25 cellular contexts compared by ENCODE assay signal in the genomic region with DNA sequence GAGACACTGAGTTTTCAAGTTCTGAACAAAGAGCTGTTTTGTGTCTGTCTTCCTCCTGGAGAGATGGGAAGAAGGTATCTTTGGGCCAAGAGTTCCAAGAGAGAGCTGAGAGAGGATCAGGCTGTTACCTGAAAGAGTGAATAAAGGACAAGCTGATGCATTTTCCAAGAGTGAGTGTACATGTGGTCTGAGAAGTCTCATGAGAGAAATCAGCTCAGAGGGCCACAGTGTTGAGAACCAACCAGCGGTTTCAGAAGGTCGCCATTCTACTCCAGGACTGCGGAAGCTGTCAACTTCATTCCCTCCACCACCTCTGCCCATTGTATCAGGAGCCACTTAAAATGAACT. TPM values are rescaled to one million over a fixed set of nuclear protein-coding genes. Genes with fewer than 3 reads are reported as not detected.
A peak's percentile ranks its signal among the peaks of the same experiment; 100 is the strongest.
DNase-seq lines count a peak whose midpoint lies in the region; ATAC-seq, FAIRE-seq and TF ChIP-seq lines count a peak whose summit lies in the region.
"Had no signal": no experiment of that assay in that cellular context is flagged by ENCODE, and none has a peak within 500 bp of the region (broad histone marks: within the 10 kb centered on the region; RNA-seq: fewer than 3 reads in every experiment).

No MANE protein-coding gene starts in this region.

- H3K36me3 ChIP-seq in breast epithelium, result no peaks in the 10 kb centered on the region
- no peaks in the 10 kb centered on the region for H3K36me3 ChIP-seq in keratinocyte (ENCODE audit: control insufficient read depth in 2 of 2, extremely low read depth in 1 of 2, insufficient read depth in 2 of 2, low read length in 2 of 2)
- H3K36me3 ChIP-seq: SJSA1 had no signal

- H3K27ac Mint-ChIP-seq in MCF 10A (ENCODE audit: low read depth, unreplicated experiment) (no peak overlapping the region), type B pancreatic cell (no peak overlapping the region)
- H3K27ac Mint-ChIP-seq: CD8-positive, alpha-beta T cell had no signal

- H3K9me1 ChIP-seq in keratinocyte (ENCODE audit: control insufficient read depth, extremely low read depth, insufficient read depth, low read length), result no peaks in the 10 kb centered on the region

- H3K27me3 Mint-ChIP-seq in MCF 10A (ENCODE audit: insufficient read depth, unreplicated experiment) (no peaks in the 10 kb centered on the region), type B pancreatic cell (peaks cover 11% of the 10 kb centered on the region)

- H3K4me1 Mint-ChIP-seq in MCF 10A (ENCODE audit: insufficient read depth, unreplicated experiment), result peaks cover 42% of the 10 kb centered on the region
- H3K4me1 Mint-ChIP-seq in type B pancreatic cell (ENCODE audit: unreplicated experiment), result no peaks in the 10 kb centered on the region

- no peaks in the 10 kb centered on the region for H4K20me1 ChIP-seq in keratinocyte (ENCODE audit: control insufficient read depth, extremely low read depth, insufficient read depth, low read length)

- POLR2A ChIA-PET in MCF 10A (lab: Yijun Ruan, JAX), result interaction anchor here (0.7 to 2.3 kb wide), 8 partner anchors 44 to 939 kb away, joined by 3 to 13 read pairs (median 3); no protein-coding TSS in a partner anchor

- CTCF ChIA-PET in MCF 10A (lab: Yijun Ruan, JAX), result interaction anchor here (0.6 to 15.8 kb wide), 11 partner anchors 15 to 1786 kb away, joined by 3 to 447 read pairs (median 3); partner anchors contain the start of gene EPHB1

- H3K9me3 ChIP-seq in breast epithelium, result no peaks in the 10 kb centered on the region
- no peaks in the 10 kb centered on the region for H3K9me3 ChIP-seq in keratinocyte (ENCODE audit: control insufficient read depth, low read depth, low read length)
- H3K9me3 ChIP-seq: SJSA1 had no signal

- intact Hi-C loops in breast epithelium (cut with DNase I; ENCODE audit: low total_unique reads) (no loop called here), MCF 10A (cut with micrococcal nuclease) (no loop called here)

- DNase-seq in breast epithelium (ENCODE audit: low spot score in 2 of 2), result no peak
- no peak for DNase-seq in MCF 10A (ENCODE audit: unreplicated experiment)
- DNase-seq in epithelial cell of prostate (ENCODE audit: low read depth, low spot score), result no peak
- DNase-seq in keratinocyte (ENCODE audit: low read depth, low spot score), result no peak
- no peak for DNase-seq in HT-29 (ENCODE audit: low spot score)
- no peak for DNase-seq in type B pancreatic cell (ENCODE audit: extremely low spot score, unreplicated experiment)
- no peak for DNase-seq in NCI-H446 (lab: John Stamatoyannopoulos, UW)
- DNase-seq: AML-193; C1 segment of cervical spinal cord; CD8-positive, alpha-beta T cell; DMS153; KBM-7; NCI-H1105; NCI-H146; NCI-H2029; NCI-H2227 treated with DMSO at 0.1 percent for 48 hours; NCI-H510A treated with DMSO at 0.1 percent for 48 hours; NCI-H82 had no signal

- H3K4me3 Mint-ChIP-seq in MCF 10A (ENCODE audit: unreplicated experiment) (no peak overlapping the region), type B pancreatic cell (no peak overlapping the region)
- H3K4me3 Mint-ChIP-seq: CD8-positive, alpha-beta T cell had no signal

- H3K27me3 ChIP-seq in breast epithelium, result no peaks in the 10 kb centered on the region
- H3K27me3 ChIP-seq in keratinocyte (ENCODE audit: control insufficient read depth, extremely low read depth, insufficient read depth, low read length), result no peaks in the 10 kb centered on the region
- H3K27me3 ChIP-seq: SJSA1 had no signal

- peaks cover 7% of the 10 kb centered on the region for H3K36me3 Mint-ChIP-seq in MCF 10A (ENCODE audit: insufficient read depth, unreplicated experiment)
- H3K36me3 Mint-ChIP-seq in type B pancreatic cell, result no peaks in the 10 kb centered on the region
- H3K36me3 Mint-ChIP-seq: CD8-positive, alpha-beta T cell had no signal

- FAIRE-seq in keratinocyte (lab: Jason Lieb, UNC), result peak; percentile 84
- FAIRE-seq: G401.6, GM12892, H54 had no signal

- no TSS peak for BruUV-seq in MCF 10A (replicated peaks; lab: Mats Ljungman, UMichigan)

- H3K4me3 ChIP-seq in breast epithelium, result no peak overlapping the region
- no peak overlapping the region for H3K4me3 ChIP-seq in keratinocyte (ENCODE audit: control insufficient read depth in 2 of 3, extremely low read depth in 1 of 3, insufficient read depth in 2 of 3, low read depth in 1 of 3, low read length in 3 of 3)
- H3K4me3 ChIP-seq: SJSA1 had no signal

- H3K9me3 Mint-ChIP-seq in MCF 10A (ENCODE audit: unreplicated experiment), result peaks cover 7% of the 10 kb centered on the region
- H3K9me3 Mint-ChIP-seq in type B pancreatic cell, result no peaks in the 10 kb centered on the region
- H3K9me3 Mint-ChIP-seq: CD8-positive, alpha-beta T cell had no signal

- no peaks in the 10 kb centered on the region for H3K79me2 ChIP-seq in keratinocyte (ENCODE audit: control insufficient read depth, insufficient read depth, low read length)

- TF ChIP-seq POLR2A in breast epithelium (IDR thresholded peaks at IDR 0.05), result no peak

- dilution Hi-C loops in keratinocyte (cut with MboI; ENCODE audit: extremely low pct_ligation_motif_present, low sequenced_read_pairs), result no loop called here

- H3K9ac ChIP-seq in keratinocyte (ENCODE audit: control insufficient read depth, extremely low read depth, insufficient read depth, low read length), result no peak overlapping the region

- H3K4me2 ChIP-seq in keratinocyte (ENCODE audit: control insufficient read depth, extremely low read depth, insufficient read depth, low read depth, low read length), result no peak overlapping the region

- H3K4me1 ChIP-seq in breast epithelium (no peaks in the 10 kb centered on the region), keratinocyte (ENCODE audit: control insufficient read depth, extremely low read depth, insufficient read depth, low read length) (peaks cover 21% of the 10 kb centered on the region)
- H3K4me1 ChIP-seq: SJSA1 had no signal

- peak overlapping the region; percentile 17 for H2AFZ ChIP-seq in keratinocyte (ENCODE audit: control insufficient read depth, low read length)

- ATAC-seq in GM19324 (IDR thresholded peaks at IDR 0.05; ENCODE audit: low FRiP score, unreplicated experiment), result no peak
- ATAC-seq: CD8-positive, alpha-beta T cell; Panc1 had no signal

- H3K27ac ChIP-seq in breast epithelium, result peak overlapping the region; percentile 68 to 71
- peak overlapping the region; percentile 36 for H3K27ac ChIP-seq in epithelial cell of prostate
- no peak overlapping the region for H3K27ac ChIP-seq in keratinocyte (ENCODE audit: control insufficient read depth, insufficient read depth, low read length)
- H3K27ac ChIP-seq: HL-60, SJSA1 had no signal

- no peak for TF ChIP-seq CTCF in breast epithelium (IDR thresholded peaks at IDR 0.05)
- TF ChIP-seq CTCF in MCF 10A (IDR thresholded peaks at IDR 0.05; ENCODE audit: unreplicated experiment), result no peak
- no peak for TF ChIP-seq CTCF in keratinocyte (optimal IDR thresholded peaks at IDR 0.05 in 1 of 3, IDR thresholded peaks at IDR 0.05 in 1 of 3, conservative IDR thresholded peaks at IDR 0.05 in 1 of 3; ENCODE audit: extremely low read depth in 1 of 3, insufficient read depth in 2 of 3, low read length in 3 of 3)
- TF ChIP-seq CTCF in type B pancreatic cell (conservative IDR thresholded peaks at IDR 0.05), result no peak

RNA-seq across cellular contexts. Expression of gene PPP2R3A, which starts 42.7 kb away (rescaled TPM):
- 10 to 100 TPM; 10.4 to 43.6 (median 20.6) TPM for total RNA-seq in breast epithelium
- 7.1 and 7.5 TPM in 2 replicates for total RNA-seq in MCF 10A (2022)
- polyA plus RNA-seq in keratinocyte, result 10.3 to 11.8 TPM (median 11.1 TPM) in 3 replicates
- polyA plus RNA-seq in keratinocyte (2011; ENCODE audit: low read depth), result 8.8 TPM
- 5.2 and 9.6 TPM in 2 replicates for polyA plus RNA-seq in keratinocyte (2011; cell fraction: cytosol; rRNA removed)
- polyA plus RNA-seq in keratinocyte (2011; cell fraction: nucleus; rRNA removed), result 10.3 and 10.9 TPM in 2 replicates
- 6.7 and 10.7 TPM in 2 replicates for polyA plus RNA-seq in keratinocyte (2012; ENCODE audit: low replicate concordance)
- polyA minus RNA-seq in keratinocyte, result 17.9 to 30.8 TPM (median 22.1 TPM) in 3 replicates
- 9.0 TPM for polyA minus RNA-seq in keratinocyte (2011; cell fraction: cytosol; rRNA and poly(A)+ RNA removed)
- 14.4 and 29.9 TPM in 2 replicates for polyA minus RNA-seq in keratinocyte (2011; cell fraction: nucleus; rRNA and poly(A)+ RNA removed)
- 2.1 and 2.3 TPM in 2 replicates for total RNA-seq in HT-29 (2014; rRNA removed; shearing (Covaris generic))
- total RNA-seq in type B pancreatic cell (ENCODE audit: low replicate concordance), result 8.6 and 16.5 TPM in 2 replicates
